Comparison of ENCODE assay signal across 23 cellular contexts in the genomic region with DNA sequence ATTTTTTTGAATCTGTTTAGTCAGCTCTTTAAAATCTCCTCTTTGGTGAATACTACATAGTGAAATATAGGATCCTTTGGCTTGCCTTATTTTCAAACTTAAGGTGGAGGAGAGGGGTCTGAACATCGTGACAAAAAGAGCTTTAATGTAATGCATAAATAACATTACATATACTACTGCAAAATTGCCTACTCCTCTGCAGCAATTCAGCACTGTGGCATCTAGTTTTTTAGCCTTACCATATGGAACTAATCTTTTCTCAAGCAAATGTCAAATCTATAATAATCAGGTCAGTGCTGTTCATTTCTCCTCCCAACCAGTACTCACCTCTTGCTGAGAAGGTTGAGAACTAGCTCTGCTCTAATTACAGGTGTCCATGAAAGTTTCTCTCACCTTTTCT.
A peak's percentile ranks its signal among the peaks of the same experiment; 100 is the strongest.
DNase-seq lines count a peak whose midpoint lies in the region; ATAC-seq and TF ChIP-seq lines count a peak whose summit lies in the region.
"Had no signal": no experiment of that assay in that cellular context is flagged by ENCODE, and none has a peak within 500 bp of the region (broad histone marks: within the 10 kb centered on the region; RNA-seq: fewer than 3 reads in every experiment).

No MANE protein-coding gene starts in this region.

- H3K4me1 ChIP-seq in KMS-11 (ENCODE audit: low read depth, poor library complexity, severe bottlenecking) (peaks cover 10% of the 10 kb centered on the region), adipocyte (ENCODE audit: control insufficient read depth, insufficient read depth, low read length) (no peaks in the 10 kb centered on the region), thyroid gland (no peaks in the 10 kb centered on the region)
- no peaks in the 10 kb centered on the region for H3K4me1 ChIP-seq in CD4-positive, alpha-beta memory T cell (ENCODE audit: insufficient read depth, low read length)
- H3K4me1 ChIP-seq: BE2C, HAP-1 had no signal

- H3K9ac ChIP-seq in KMS-11 (no peak overlapping the region), adipocyte (ENCODE audit: low read length) (no peak overlapping the region)

- DNase-seq in AG10803 (ENCODE audit: low read depth): peak; percentile 16
- DNase-seq in adipocyte (ENCODE audit: low read depth): peak; percentile 45
- peak; percentile 49 for DNase-seq in fibroblast of peridontal ligament (ENCODE audit: extremely low read depth)
- DNase-seq in thyroid gland: no peak
- DNase-seq in CD4-positive, alpha-beta memory T cell: no peak
- DNase-seq in HEK293T (ENCODE audit: extremely low spot score): no peak
- DNase-seq: BE2C, DMS153, GOT3, MG63, NCI-H1417, NCI-H1694, NCI-H2029 treated with DMSO at 0.1 percent for 48 hours, NCI-H446 treated with DMSO at 0.1 percent for 48 hours, NCI-H526 treated with DMSO at 0.1 percent for 48 hours, SHP77 treated with DMSO at 0.1 percent for 48 hours, SW 1271 had no signal

- no peaks in the 10 kb centered on the region for H3K9me3 ChIP-seq in adipocyte (ENCODE audit: control insufficient read depth, low read length)
- no peaks in the 10 kb centered on the region for H3K9me3 ChIP-seq in thyroid gland
- no peaks in the 10 kb centered on the region for H3K9me3 ChIP-seq in CD4-positive, alpha-beta memory T cell (ENCODE audit: control insufficient read depth in 1 of 2, low read length in 2 of 2)
- H3K9me3 ChIP-seq: BE2C, HAP-1, MG63 had no signal

- peak overlapping the region; percentile 29 for H3K4me2 ChIP-seq in KMS-11

- POLR2A ChIA-PET in CD4-positive, alpha-beta memory T cell (lab: Charles Lee; ENCODE audit: partially characterized antibody): no interaction called here
- POLR2A ChIA-PET in HEK293T (lab: Yijun Ruan, JAX): no interaction called here

- H3K27ac ChIP-seq in KMS-11: no peak overlapping the region
- no peak overlapping the region for H3K27ac ChIP-seq in thyroid gland
- no peak overlapping the region for H3K27ac ChIP-seq in CD4-positive, alpha-beta memory T cell (ENCODE audit: low read depth, low read length)
- H3K27ac ChIP-seq: RWPE1 had no signal

- no peaks in the 10 kb centered on the region for H3K4me1 Mint-ChIP-seq in CD4-positive, alpha-beta memory T cell

- no peak overlapping the region for H3K4me3 ChIP-seq in AG10803 (ENCODE audit: low read length)
- no peak overlapping the region for H3K4me3 ChIP-seq in KMS-11 (IDR thresholded peaks at IDR 0.05; ENCODE audit: insufficient read depth, low read depth, low read length)
- H3K4me3 ChIP-seq in adipocyte (ENCODE audit: low read length): no peak overlapping the region
- H3K4me3 ChIP-seq in thyroid gland (replicated peaks in 1 of 3): no peak overlapping the region
- no peak overlapping the region for H3K4me3 ChIP-seq in CD4-positive, alpha-beta memory T cell (ENCODE audit: low read length in 2 of 2)
- H3K4me3 ChIP-seq: HAP-1, MG63 had no signal

- peaks cover 0 to 8% (median 3%) of the 10 kb centered on the region in 8 donors for H3K9me3 Mint-ChIP-seq in CD4-positive, alpha-beta memory T cell

- no peak overlapping the region for H3K4me3 Mint-ChIP-seq in CD4-positive, alpha-beta memory T cell
- H3K4me3 Mint-ChIP-seq: T-helper 1 cell treated with Interleukin-12 subunit alpha and Interleukin-12 subunit beta and Interleukin-4 antibody, amounts not matched to agents 30 μg/mL and 1 μg/mL, for 36 hours had no signal

- no peak for TF ChIP-seq POLR2A in thyroid gland (IDR thresholded peaks at IDR 0.05)

- no peak for TF ChIP-seq CTCF in AG10803 (conservative IDR thresholded peaks at IDR 0.05; ENCODE audit: low read length)
- no peak for TF ChIP-seq CTCF in KMS-11 (conservative IDR thresholded peaks at IDR 0.05; ENCODE audit: low read depth, low read length)
- no peak for TF ChIP-seq CTCF in thyroid gland (IDR thresholded peaks at IDR 0.05)

- H3K36me3 ChIP-seq in KMS-11 (ENCODE audit: insufficient read depth) (no peaks in the 10 kb centered on the region), adipocyte (ENCODE audit: control insufficient read depth, insufficient read depth, low read length, severe bottlenecking) (no peaks in the 10 kb centered on the region), thyroid gland (no peaks in the 10 kb centered on the region)
- no peaks in the 10 kb centered on the region for H3K36me3 ChIP-seq in CD4-positive, alpha-beta memory T cell (ENCODE audit: insufficient read depth, low read length)
- H3K36me3 ChIP-seq: BE2C, HAP-1, MG63 had no signal

- no peak overlapping the region for H3K27ac Mint-ChIP-seq in CD4-positive, alpha-beta memory T cell
- H3K27ac Mint-ChIP-seq: T-helper 1 cell treated with Interleukin-12 subunit alpha and Interleukin-12 subunit beta and Interleukin-4 antibody, amounts not matched to agents 30 μg/mL and 1 μg/mL, for 36 hours had no signal

- intact Hi-C loops in thyroid gland (cut with DNase I): no loop called here
- intact Hi-C loops in CD4-positive, alpha-beta memory T cell (cut with micrococcal nuclease): no loop called here

- WGBS in thyroid gland, 2 donors: 73 to 77% methylated on average over 1 of the region's 1 CpG

- no peaks in the 10 kb centered on the region for H3K36me3 Mint-ChIP-seq in CD4-positive, alpha-beta memory T cell

- H2AFZ ChIP-seq in KMS-11 (ENCODE audit: low read depth): no peak overlapping the region

- H3K27me3 ChIP-seq in KMS-11 (ENCODE audit: insufficient read depth, low read depth) (no peaks in the 10 kb centered on the region), adipocyte (replicated peaks; ENCODE audit: control insufficient read depth, insufficient read depth, low read length) (no peaks in the 10 kb centered on the region), thyroid gland (no peaks in the 10 kb centered on the region)
- no peaks in the 10 kb centered on the region for H3K27me3 ChIP-seq in CD4-positive, alpha-beta memory T cell (ENCODE audit: insufficient read depth, low read length)
- H3K27me3 ChIP-seq: BE2C, MG63 had no signal

- CTCF ChIA-PET in CD4-positive, alpha-beta memory T cell (lab: Charles Lee; ENCODE audit: partially characterized antibody): no interaction called here
- CTCF ChIA-PET in HEK293T (lab: Yijun Ruan, JAX): no interaction called here

- no peaks in the 10 kb centered on the region for H3K27me3 Mint-ChIP-seq in CD4-positive, alpha-beta memory T cell

- no peak for ATAC-seq in HG02840 (IDR thresholded peaks at IDR 0.05; ENCODE audit: low FRiP score, unreplicated experiment)
- ATAC-seq: Panc1 had no signal

- no peaks in the 10 kb centered on the region for H4K20me1 ChIP-seq in KMS-11 (ENCODE audit: insufficient read depth)

- H3K79me2 ChIP-seq in KMS-11 (ENCODE audit: insufficient read depth, low read depth): no peaks in the 10 kb centered on the region

TF ChIP-seq in HEK293T, 16 proteins besides CTCF, POLR2A, EP300 and RAD21:
- no peak for TF ChIP-seq ARNT (IDR thresholded peaks at IDR 0.05)
- TF ChIP-seq, protein P1, sequence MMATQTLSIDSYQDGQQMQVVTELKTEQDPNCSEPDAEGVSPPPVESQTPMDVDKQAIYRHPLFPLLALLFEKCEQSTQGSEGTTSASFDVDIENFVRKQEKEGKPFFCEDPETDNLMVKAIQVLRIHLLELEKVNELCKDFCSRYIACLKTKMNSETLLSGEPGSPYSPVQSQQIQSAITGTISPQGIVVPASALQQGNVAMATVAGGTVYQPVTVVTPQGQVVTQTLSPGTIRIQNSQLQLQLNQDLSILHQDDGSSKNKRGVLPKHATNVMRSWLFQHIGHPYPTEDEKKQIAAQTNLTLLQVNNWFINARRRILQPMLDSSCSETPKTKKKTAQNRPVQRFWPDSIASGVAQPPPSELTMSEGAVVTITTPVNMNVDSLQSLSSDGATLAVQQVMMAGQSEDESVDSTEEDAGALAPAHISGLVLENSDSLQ (IDR thresholded peaks at IDR 0.05): no peak

Comparison
In these comparisons a context has a peak if more than half of its experiments do, and no peak if none do; other contexts are left out.
1. DNase-seq: peak in AG10803 (single experiment), adipocyte (single experiment) and fibroblast of peridontal ligament (single experiment); none in thyroid gland (0 of 2), CD4-positive, alpha-beta memory T cell (0 of 5) and HEK293T (single experiment).